Comparison of ENCODE assay signal across 34 cellular contexts in genomic region chr6:141139461-141139860, GRCh38.
"Had no signal": no experiment of that assay in that cellular context is flagged by ENCODE, and none has a peak within 500 bp of the region (broad histone marks: within the 10 kb centered on the region; RNA-seq: fewer than 3 reads in every experiment).

No MANE protein-coding gene starts in this region.

- H3K9me3 ChIP-seq: MG63 had no signal

- H3K36me3 ChIP-seq: MG63 had no signal

- H3K4me3 ChIP-seq: MG63 had no signal

- DNase-seq: Karpas-422, Kasumi-1, MG63, MM.1S, MV-4-11, NCI-H1048, NCI-H1092, NCI-H1092 treated with DMSO at 0.1 percent for 48 hours, NCI-H1105, NCI-H1105 treated with DMSO at 0.1 percent for 48 hours, NCI-H1417, NCI-H1417 treated with DMSO at 0.1 percent for 48 hours, NCI-H1436, NCI-H1436 treated with DMSO at 0.1 percent for 48 hours, NCI-H146, NCI-H1694, NCI-H1694 treated with DMSO at 0.1 percent for 48 hours, NCI-H187, NCI-H187 treated with DMSO at 0.1 percent for 48 hours, NCI-H1930, NCI-H2029, NCI-H2029 treated with DMSO at 0.1 percent for 48 hours, NCI-H2081, NCI-H2081 treated with DMSO at 0.1 percent for 48 hours, NCI-H2107, NCI-H2171, NCI-H2171 treated with DMSO at 0.1 percent for 48 hours, NCI-H2227 treated with DMSO at 0.1 percent for 48 hours, NCI-H226, NCI-H345, NCI-H446, NCI-H446 treated with DMSO at 0.1 percent for 48 hours, NCI-H510A, NCI-H510A treated with DMSO at 0.1 percent for 48 hours had no signal

- H3K27me3 ChIP-seq: MG63 had no signal
